10 cellular contexts compared by ENCODE assay signal in genomic region chr6:41548841-41549642, GRCh38. TPM values are rescaled to one million over a fixed set of nuclear protein-coding genes. Genes with fewer than 3 reads are reported as not detected.
A peak's percentile ranks its signal among the peaks of the same experiment; 100 is the strongest.
DNase-seq lines count a peak whose midpoint lies in the region; ATAC-seq and TF ChIP-seq lines count a peak whose summit lies in the region.
"Had no signal": no experiment of that assay in that cellular context is flagged by ENCODE, and none has a peak within 500 bp of the region (broad histone marks: within the 10 kb centered on the region; RNA-seq: fewer than 3 reads in every experiment).

No MANE protein-coding gene starts in this region.

- no peaks in the 10 kb centered on the region for H3K9me3 Mint-ChIP-seq in activated CD8-positive, alpha-beta T cell treated with anti-CD3 and anti-CD28 coated beads for 36 hours

- H3K36me3 Mint-ChIP-seq in activated CD8-positive, alpha-beta T cell treated with anti-CD3 and anti-CD28 coated beads for 36 hours (ENCODE audit: low read depth) = peaks cover 8% of the 10 kb centered on the region

- no peaks in the 10 kb centered on the region for H3K9me3 ChIP-seq in iPS-20b (ENCODE audit: insufficient read depth, low read depth, low read length)

- H3K27ac ChIP-seq in iPS-20b (ENCODE audit: low read length) = no peak overlapping the region
- H3K27ac ChIP-seq in skin epidermis = no peak overlapping the region

- TF ChIP-seq CTCF in GM12865 (IDR thresholded peaks at IDR 0.05; ENCODE audit: insufficient read depth, low read depth, low read length, missing control alignments) = no peak
- no peak for TF ChIP-seq CTCF in activated CD8-positive, alpha-beta T cell treated with anti-CD3 and anti-CD28 coated beads for 36 hours (IDR thresholded peaks at IDR 0.05)

- H3K27me3 ChIP-seq in iPS-20b (ENCODE audit: insufficient read depth, low read length) = peaks cover 86% of the 10 kb centered on the region

- no peak for DNase-seq in GM12865 (ENCODE audit: low read depth)
- DNase-seq in activated CD8-positive, alpha-beta T cell treated with anti-CD3 and anti-CD28 coated beads for 36 hours = no peak
- no peak for DNase-seq in SIG-M5 (lab: John Stamatoyannopoulos, UW)
- DNase-seq in midbrain (lab: John Stamatoyannopoulos, UW) = no peak
- DNase-seq: Kasumi-1, NCI-H524, T1000 had no signal

- no peak overlapping the region for H3K27ac Mint-ChIP-seq in activated CD8-positive, alpha-beta T cell treated with anti-CD3 and anti-CD28 coated beads for 36 hours

- H3K4me1 ChIP-seq in iPS-20b (ENCODE audit: insufficient read depth, low read length) = peaks cover 55% of the 10 kb centered on the region

- POLR2A ChIA-PET in activated CD8-positive, alpha-beta T cell treated with anti-CD3 and anti-CD28 coated beads for 36 hours (lab: Charles Lee) = interaction anchor here (0.9 kb wide), 1 partner anchor 11 kb away, joined by 3 read pairs; no protein-coding TSS in a partner anchor

- peaks cover 20% of the 10 kb centered on the region for H3K27me3 Mint-ChIP-seq in activated CD8-positive, alpha-beta T cell treated with anti-CD3 and anti-CD28 coated beads for 36 hours

- H3K9ac ChIP-seq in iPS-20b (ENCODE audit: low read depth, low read length) = no peak overlapping the region

- CTCF ChIA-PET in activated CD8-positive, alpha-beta T cell treated with anti-CD3 and anti-CD28 coated beads for 36 hours (lab: Charles Lee) = interaction anchor here (0.7 to 1.8 kb wide), 3 partner anchors 120 to 180 kb away, joined by 3 to 4 read pairs (median 3); no protein-coding TSS in a partner anchor

- intact Hi-C loops in activated CD8-positive, alpha-beta T cell treated with anti-CD3 and anti-CD28 coated beads for 36 hours (cut with micrococcal nuclease) = loop anchor here (10.0 kb wide), 1 partner anchor 124 kb away; no protein-coding TSS in a partner anchor

- H3K4me3 Mint-ChIP-seq in activated CD8-positive, alpha-beta T cell treated with anti-CD3 and anti-CD28 coated beads for 36 hours = peak overlapping the region; percentile 81

- H3K4me1 Mint-ChIP-seq in activated CD8-positive, alpha-beta T cell treated with anti-CD3 and anti-CD28 coated beads for 36 hours (ENCODE audit: low read depth) = peaks cover 22% of the 10 kb centered on the region

- H3K36me3 ChIP-seq in iPS-20b (ENCODE audit: insufficient read depth, low read depth, low read length) = no peaks in the 10 kb centered on the region; the same call in 1 of the 2 replicates

- H3K4me3 ChIP-seq in GM12865 (ENCODE audit: low read depth, low read length) (peak overlapping the region; percentile 85), iPS-20b (ENCODE audit: low read length) (peak overlapping the region; percentile 92; the same call in 1 of the 2 replicates), skin epidermis (peak overlapping the region in 4 of 7 experiments; percentile 51 to 83 (median 78))

- ATAC-seq in activated CD8-positive, alpha-beta T cell treated with anti-CD3 and anti-CD28 coated beads for 36 hours = no peak
- no peak for ATAC-seq in GM18867 (IDR thresholded peaks at IDR 0.05; ENCODE audit: unreplicated experiment)

RNA-seq across cellular contexts. Expression of gene FOXP4, which starts 2.9 kb away (rescaled TPM):
- total RNA-seq in activated CD8-positive, alpha-beta T cell treated with anti-CD3 and anti-CD28 coated beads for 36 hours = 10 to 100 TPM; 11.0 to 11.8 TPM
